ENCODE assay signal across 8 cellular contexts in the genomic region with DNA sequence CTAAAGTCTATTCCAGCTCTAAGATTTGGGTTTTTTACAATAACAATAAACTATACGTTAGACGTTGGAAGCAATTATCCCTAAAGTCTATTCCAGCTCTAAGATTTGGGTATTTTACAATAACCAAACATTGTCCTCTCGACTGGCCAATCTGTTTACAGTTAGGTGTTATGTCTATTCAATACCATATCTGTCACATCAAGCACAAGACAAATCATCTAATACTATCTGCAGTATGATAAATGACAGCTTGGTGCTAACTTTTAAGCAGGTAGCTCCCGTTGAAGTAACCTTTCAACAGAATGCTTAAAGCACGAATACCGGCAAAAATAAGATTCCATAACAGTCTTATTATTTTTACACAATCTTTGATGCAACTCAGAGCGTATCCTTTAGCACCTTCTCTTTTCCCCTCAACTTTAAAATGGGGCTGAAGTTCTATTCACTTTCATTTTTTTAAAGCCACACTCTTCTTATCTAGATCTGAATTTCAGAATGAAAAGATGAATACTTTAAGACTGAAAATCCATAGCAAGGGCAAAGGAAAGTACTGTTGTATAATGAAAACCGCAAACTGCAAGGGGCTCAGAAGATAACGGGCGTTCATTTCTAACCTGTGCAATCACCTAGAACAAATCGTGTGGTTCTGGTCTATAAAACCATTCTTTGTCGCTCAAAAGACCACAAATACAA. TPM values are rescaled to one million over a fixed set of nuclear protein-coding genes. Genes with fewer than 3 reads are reported as not detected.
DNase-seq lines count a peak whose midpoint lies in the region; ATAC-seq and TF ChIP-seq lines count a peak whose summit lies in the region.

No MANE protein-coding gene starts in this region.

- intact Hi-C loops in activated naive CD4-positive, alpha-beta T cell treated with anti-CD3 and anti-CD28 coated beads for 36 hours (cut with micrococcal nuclease): loop anchor here (1.0 to 5.0 kb wide), 6 partner anchors 209 to 920 kb away; partner anchors contain the start of gene UBE2D4
- intact Hi-C loops in activated T-helper 1 cell treated with anti-CD3 and anti-CD28 coated beads, Interleukin-12 subunit alpha, Interleukin-12 subunit beta, Interleukin-2, Interleukin-4 antibody, amounts not matched to agents 30 ng/mL and 10 ng/mL and 1 ng/mL, durations not matched to agents 14 hours and 24 hours and 36 hours (cut with micrococcal nuclease): loop anchor here (1.0 to 5.0 kb wide), 7 partner anchors 68 to 647 kb away; partner anchors contain the start of genes NUDCD3 and YKT6
- intact Hi-C loops in testis (cut with DNase I; ENCODE audit: low total_unique reads): loop anchor here (5.0 kb wide), 1 partner anchor 265 kb away; the partner anchor contains the start of gene TMED4

- 0% methylated on average over 12 of the region's 12 CpGs for WGBS in testis, 2 donors

- no peaks in the 10 kb centered on the region for H3K27me3 ChIP-seq in iPS-20b (ENCODE audit: insufficient read depth, low read length)
- no peaks in the 10 kb centered on the region for H3K27me3 ChIP-seq in testis

- H3K27ac Mint-ChIP-seq in activated naive CD4-positive, alpha-beta T cell treated with anti-CD3 and anti-CD28 coated beads for 36 hours: peak overlapping the region; percentile 95
- peak overlapping the region; percentile 98 for H3K27ac Mint-ChIP-seq in activated T-helper 1 cell treated with anti-CD3 and anti-CD28 coated beads, Interleukin-12 subunit alpha, Interleukin-12 subunit beta, Interleukin-2, Interleukin-4 antibody, amounts not matched to agents 30 ng/mL and 10 ng/mL and 1 ng/mL, durations not matched to agents 14 hours and 24 hours and 36 hours

- no peaks in the 10 kb centered on the region for H3K27me3 Mint-ChIP-seq in activated naive CD4-positive, alpha-beta T cell treated with anti-CD3 and anti-CD28 coated beads for 36 hours (ENCODE audit: low read depth)
- no peaks in the 10 kb centered on the region for H3K27me3 Mint-ChIP-seq in activated T-helper 1 cell treated with anti-CD3 and anti-CD28 coated beads, Interleukin-12 subunit alpha, Interleukin-12 subunit beta, Interleukin-2, Interleukin-4 antibody, amounts not matched to agents 30 ng/mL and 10 ng/mL and 1 ng/mL, durations not matched to agents 14 hours and 24 hours and 36 hours (ENCODE audit: insufficient read depth)

- no peak for TF ChIP-seq POLR2A in testis (IDR thresholded peaks at IDR 0.05)

- ATAC-seq in GM21390 (IDR thresholded peaks at IDR 0.05; ENCODE audit: unreplicated experiment): no peak

- H3K9me3 ChIP-seq in iPS-20b (ENCODE audit: insufficient read depth, low read depth, low read length) (no peaks in the 10 kb centered on the region), testis (no peaks in the 10 kb centered on the region)

- H3K4me1 Mint-ChIP-seq in activated naive CD4-positive, alpha-beta T cell treated with anti-CD3 and anti-CD28 coated beads for 36 hours (ENCODE audit: low read depth): peaks cover 44% of the 10 kb centered on the region
- peaks cover 60% of the 10 kb centered on the region for H3K4me1 Mint-ChIP-seq in activated T-helper 1 cell treated with anti-CD3 and anti-CD28 coated beads, Interleukin-12 subunit alpha, Interleukin-12 subunit beta, Interleukin-2, Interleukin-4 antibody, amounts not matched to agents 30 ng/mL and 10 ng/mL and 1 ng/mL, durations not matched to agents 14 hours and 24 hours and 36 hours (ENCODE audit: low read depth)

- no peaks in the 10 kb centered on the region; the same call in 1 of the 2 replicates for H3K4me1 ChIP-seq in iPS-20b (ENCODE audit: insufficient read depth, low read length)
- no peaks in the 10 kb centered on the region for H3K4me1 ChIP-seq in testis

- peaks cover 35% of the 10 kb centered on the region for H3K36me3 Mint-ChIP-seq in activated naive CD4-positive, alpha-beta T cell treated with anti-CD3 and anti-CD28 coated beads for 36 hours (ENCODE audit: low read depth)
- peaks cover 12% of the 10 kb centered on the region for H3K36me3 Mint-ChIP-seq in activated T-helper 1 cell treated with anti-CD3 and anti-CD28 coated beads, Interleukin-12 subunit alpha, Interleukin-12 subunit beta, Interleukin-2, Interleukin-4 antibody, amounts not matched to agents 30 ng/mL and 10 ng/mL and 1 ng/mL, durations not matched to agents 14 hours and 24 hours and 36 hours (ENCODE audit: low read depth)

- DNase-seq in activated naive CD4-positive, alpha-beta T cell treated with anti-CD3 and anti-CD28 coated beads for 36 hours: no peak
- no peak for DNase-seq in activated naive CD4-positive, alpha-beta T cell treated with anti-CD3 and anti-CD28 coated beads, Interleukin-2, amount 50 U/mL, for 16 hours
- DNase-seq in activated T-helper 1 cell treated with anti-CD3 and anti-CD28 coated beads, Interleukin-12 subunit alpha, Interleukin-12 subunit beta, Interleukin-2, Interleukin-4 antibody, amounts not matched to agents 30 ng/mL and 10 ng/mL and 1 ng/mL, durations not matched to agents 14 hours and 24 hours and 36 hours (ENCODE audit: low spot score): no peak
- DNase-seq in testis (no peak), HCEC 1CT (no peak), globus pallidus (ENCODE audit: low spot score) (no peak)

- H3K4me3 Mint-ChIP-seq in activated naive CD4-positive, alpha-beta T cell treated with anti-CD3 and anti-CD28 coated beads for 36 hours: peak overlapping the region; percentile 92
- H3K4me3 Mint-ChIP-seq in activated T-helper 1 cell treated with anti-CD3 and anti-CD28 coated beads, Interleukin-12 subunit alpha, Interleukin-12 subunit beta, Interleukin-2, Interleukin-4 antibody, amounts not matched to agents 30 ng/mL and 10 ng/mL and 1 ng/mL, durations not matched to agents 14 hours and 24 hours and 36 hours: peak overlapping the region; percentile 90

- H3K9me3 Mint-ChIP-seq in activated naive CD4-positive, alpha-beta T cell treated with anti-CD3 and anti-CD28 coated beads for 36 hours: no peaks in the 10 kb centered on the region
- H3K9me3 Mint-ChIP-seq in activated T-helper 1 cell treated with anti-CD3 and anti-CD28 coated beads, Interleukin-12 subunit alpha, Interleukin-12 subunit beta, Interleukin-2, Interleukin-4 antibody, amounts not matched to agents 30 ng/mL and 10 ng/mL and 1 ng/mL, durations not matched to agents 14 hours and 24 hours and 36 hours: no peaks in the 10 kb centered on the region

- H3K27ac ChIP-seq in iPS-20b (ENCODE audit: low read length): peak overlapping the region; percentile 79
- peak overlapping the region; percentile 54 to 98 for H3K27ac ChIP-seq in testis

- H3K4me3 ChIP-seq in iPS-20b (ENCODE audit: low read length) (peak overlapping the region; percentile 99), testis (peak overlapping the region; percentile 59 to 84)

- CTCF ChIA-PET in activated naive CD4-positive, alpha-beta T cell treated with anti-CD3 and anti-CD28 coated beads for 36 hours (lab: Charles Lee): interaction anchor here (0.6 to 3.7 kb wide), 16 partner anchors 10 to 390 kb away, joined by 3 to 18 read pairs (median 4); partner anchors contain the start of gene TMED4

- H3K36me3 ChIP-seq in iPS-20b (ENCODE audit: insufficient read depth, low read depth, low read length) (peaks cover 7% of the 10 kb centered on the region), testis (ENCODE audit: low read depth, missing control alignments) (no peaks in the 10 kb centered on the region)

- no peak for TF ChIP-seq CTCF in testis (IDR thresholded peaks at IDR 0.05)

- peak overlapping the region; percentile 98 for H3K9ac ChIP-seq in iPS-20b (ENCODE audit: low read depth, low read length)

RNA-seq across cellular contexts. Expression of gene H2AZ2, which starts 0.9 kb away (rescaled TPM):
- 100 to 1,000 TPM; 344 to 361 TPM for total RNA-seq in activated naive CD4-positive, alpha-beta T cell treated with anti-CD3 and anti-CD28 coated beads for 36 hours
- total RNA-seq in activated T-helper 1 cell treated with anti-CD3 and anti-CD28 coated beads, Interleukin-12 subunit alpha, Interleukin-12 subunit beta, Interleukin-2, Interleukin-4 antibody, amounts not matched to agents 30 ng/mL and 10 ng/mL and 1 ng/mL, durations not matched to agents 14 hours and 24 hours and 36 hours: 187 and 190 TPM in 2 replicates
- 100 to 1,000 TPM in 1 of 2 donors, 10 to 100 TPM in 1; 77.2 to 103 TPM for total RNA-seq in testis
- 154 TPM for polyA plus RNA-seq in testis (ENCODE audit: insufficient read depth, low read depth, low replicate concordance)

RNA-seq across cellular contexts. Expression of gene PURB, which starts 38.4 kb away (rescaled TPM):
- 10 to 100 TPM; 12.9 to 13.1 TPM for total RNA-seq in activated naive CD4-positive, alpha-beta T cell treated with anti-CD3 and anti-CD28 coated beads for 36 hours
- total RNA-seq in activated T-helper 1 cell treated with anti-CD3 and anti-CD28 coated beads, Interleukin-12 subunit alpha, Interleukin-12 subunit beta, Interleukin-2, Interleukin-4 antibody, amounts not matched to agents 30 ng/mL and 10 ng/mL and 1 ng/mL, durations not matched to agents 14 hours and 24 hours and 36 hours: 42.1 and 42.6 TPM in 2 replicates
- 10 to 100 TPM; 22.4 to 23.9 TPM for total RNA-seq in testis
- polyA plus RNA-seq in testis (ENCODE audit: insufficient read depth, low read depth, low replicate concordance): 14.7 TPM

RNA-seq across cellular contexts. Expression of gene PPIA, which starts 50.5 kb away (rescaled TPM):
- total RNA-seq in activated naive CD4-positive, alpha-beta T cell treated with anti-CD3 and anti-CD28 coated beads for 36 hours: 1,000 to 10,000 TPM; 3,406 to 3,423 TPM
- 2,141 and 2,153 TPM in 2 replicates for total RNA-seq in activated T-helper 1 cell treated with anti-CD3 and anti-CD28 coated beads, Interleukin-12 subunit alpha, Interleukin-12 subunit beta, Interleukin-2, Interleukin-4 antibody, amounts not matched to agents 30 ng/mL and 10 ng/mL and 1 ng/mL, durations not matched to agents 14 hours and 24 hours and 36 hours
- total RNA-seq in testis: 100 to 1,000 TPM; 616 to 873 TPM
- polyA plus RNA-seq in testis (ENCODE audit: insufficient read depth, low read depth, low replicate concordance): 918 TPM
